Comparison of ENCODE assay signal across 15 cellular contexts in genomic region chr17:49352587-49353154, GRCh38. TPM values are rescaled to one million over a fixed set of nuclear protein-coding genes. Genes with fewer than 3 reads are reported as not detected.
DNase-seq lines count a peak whose midpoint lies in the region; ATAC-seq and TF ChIP-seq lines count a peak whose summit lies in the region.
"Had no signal": no experiment of that assay in that cellular context is flagged by ENCODE, and none has a peak within 500 bp of the region (broad histone marks: within the 10 kb centered on the region; RNA-seq: fewer than 3 reads in every experiment).

No MANE protein-coding gene starts in this region.

- POLR2A ChIA-PET in SK-N-SH (lab: Yijun Ruan, JAX): no interaction called here
- POLR2A ChIA-PET in CD4-positive, alpha-beta T cell (lab: Charles Lee): no interaction called here

- intact Hi-C loops in CD4-positive, alpha-beta T cell (cut with DNase I, micrococcal nuclease): no loop called here

- no peak overlapping the region for H3K4me3 Mint-ChIP-seq in CD4-positive, alpha-beta T cell
- H3K4me3 Mint-ChIP-seq in activated naive CD8-positive, alpha-beta T cell: peak overlapping the region; percentile 2
- no peak overlapping the region for H3K4me3 Mint-ChIP-seq in naive B cell

- 96% methylated on average over 6 of the region's 6 CpGs for WGBS in SK-N-SH (ENCODE audit: low lambda C conversion rate)

- H3K9me3 ChIP-seq in SK-N-SH: no peaks in the 10 kb centered on the region
- no peaks in the 10 kb centered on the region for H3K9me3 ChIP-seq in CD4-positive, alpha-beta T cell (ENCODE audit: control insufficient read depth, low read length)

- H3K9me3 Mint-ChIP-seq in CD4-positive, alpha-beta T cell: no peaks in the 10 kb centered on the region
- H3K9me3 Mint-ChIP-seq in activated naive CD8-positive, alpha-beta T cell (ENCODE audit: low read depth): no peaks in the 10 kb centered on the region
- H3K9me3 Mint-ChIP-seq in naive B cell: no peaks in the 10 kb centered on the region

- peak overlapping the region; percentile 48 for H3K27ac Mint-ChIP-seq in CD4-positive, alpha-beta T cell
- peak overlapping the region; percentile 18 for H3K27ac Mint-ChIP-seq in activated naive CD8-positive, alpha-beta T cell
- H3K27ac Mint-ChIP-seq in naive B cell: peak overlapping the region in 5 of 6 donors; percentile 16 to 80 (median 69)

- H3K9ac ChIP-seq in SK-N-SH: no peak overlapping the region
- H3K9ac ChIP-seq: BLaER1 treated with 17β-estradiol and CSF1 and Interleukin-3, amounts not matched to agents 10 nM and 100 nM; GM23248 had no signal

- peaks cover 19% of the 10 kb centered on the region for H3K36me3 Mint-ChIP-seq in CD4-positive, alpha-beta T cell (ENCODE audit: low read depth)
- peaks cover 3% of the 10 kb centered on the region for H3K36me3 Mint-ChIP-seq in activated naive CD8-positive, alpha-beta T cell
- no peaks in the 10 kb centered on the region for H3K36me3 Mint-ChIP-seq in naive B cell

- DNase-seq in SK-N-SH (no peak), naive B cell (no peak), SKM-1 (lab: John Stamatoyannopoulos, UW; ENCODE audit: unreplicated experiment) (no peak), nucleus accumbens (lab: John Stamatoyannopoulos, UW) (no peak)
- no peak for DNase-seq in CD4-positive, alpha-beta T cell
- no peak for DNase-seq in activated CD4-positive, CD25-positive, alpha-beta regulatory T cell treated with anti-CD3 and anti-CD28 coated beads, Interleukin-2, amount 50 U/mL, for 72 hours
- DNase-seq: 8988T, DMS79 treated with DMSO at 0.1 percent for 48 hours, GM23248, NCI-H1417, NCI-H2029, NCI-H524 had no signal

- H3K27me3 Mint-ChIP-seq in CD4-positive, alpha-beta T cell: no peaks in the 10 kb centered on the region
- H3K27me3 Mint-ChIP-seq in activated naive CD8-positive, alpha-beta T cell: no peaks in the 10 kb centered on the region
- H3K27me3 Mint-ChIP-seq in naive B cell: no peaks in the 10 kb centered on the region

- H3K79me2 ChIP-seq in SK-N-SH (ENCODE audit: insufficient read depth): peaks cover 100% of the 10 kb centered on the region

- H3K9me2 ChIP-seq in SK-N-SH: no peaks in the 10 kb centered on the region

- H3K4me3 ChIP-seq in SK-N-SH (ENCODE audit: low read depth in 2 of 2, low read length in 1 of 2): no peak overlapping the region
- H3K4me3 ChIP-seq: BLaER1 treated with 17β-estradiol and CSF1 and Interleukin-3, amounts not matched to agents 10 nM and 100 nM; GM23248 had no signal

- no peak for TF ChIP-seq EP300 in SK-N-SH (IDR thresholded peaks at IDR 0.05; ENCODE audit: borderline replicate concordance in 1 of 2, low read depth in 1 of 2, low read length in 1 of 2)

- H3K4me1 ChIP-seq in SK-N-SH (ENCODE audit: control insufficient read depth in 1 of 2, insufficient read depth in 2 of 2, low read depth in 1 of 2, low read length in 1 of 2): no peaks in the 10 kb centered on the region

- peaks cover 0 to 24% of the 10 kb centered on the region in 2 experiments for H3K36me3 ChIP-seq in SK-N-SH (replicated peaks in 1 of 2; ENCODE audit: control insufficient read depth in 1 of 2, insufficient read depth in 2 of 2, low read length in 1 of 2)

- no peak overlapping the region for H3K4me2 ChIP-seq in SK-N-SH
- H3K4me2 ChIP-seq: BLaER1 treated with 17β-estradiol and CSF1 and Interleukin-3, amounts not matched to agents 10 nM and 100 nM had no signal

- peaks cover 55% of the 10 kb centered on the region for H3K4me1 Mint-ChIP-seq in CD4-positive, alpha-beta T cell (ENCODE audit: low read depth)
- H3K4me1 Mint-ChIP-seq in activated naive CD8-positive, alpha-beta T cell (ENCODE audit: low read depth): peaks cover 43% of the 10 kb centered on the region
- H3K4me1 Mint-ChIP-seq in naive B cell: peaks cover 23 to 55% (median 47%) of the 10 kb centered on the region in 3 donors

- no peak for TF ChIP-seq CTCF in SK-N-SH (IDR thresholded peaks at IDR 0.05)
- TF ChIP-seq CTCF in CD4-positive, alpha-beta T cell (IDR thresholded peaks at IDR 0.05): no peak

- ATAC-seq in SK-N-SH treated with all-trans-retinoic acid at 6 μM for 48 hours (no peak), naive B cell (ENCODE audit: low read depth in 2 of 2) (no peak)
- no peak for ATAC-seq in CD4-positive, alpha-beta T cell (ENCODE audit: poor library complexity)

- peaks cover 71% of the 10 kb centered on the region for H4K20me1 ChIP-seq in SK-N-SH (ENCODE audit: insufficient read depth)

- no peak overlapping the region for H2AFZ ChIP-seq in SK-N-SH (ENCODE audit: low read depth)
- H2AFZ ChIP-seq: GM23248 had no signal

- H3K27ac ChIP-seq in SK-N-SH (ENCODE audit: low read depth in 2 of 2, low read length in 1 of 2): no peak overlapping the region
- no peak overlapping the region for H3K27ac ChIP-seq in CD4-positive, alpha-beta T cell (ENCODE audit: low read depth, low read length)
- H3K27ac ChIP-seq: BLaER1 treated with 17β-estradiol and CSF1 and Interleukin-3, amounts not matched to agents 10 nM and 100 nM; GM23248 had no signal

- CTCF ChIA-PET in SK-N-SH (lab: Yijun Ruan, JAX): interaction anchor here (0.7 to 1.0 kb wide), 2 partner anchors 13 to 43 kb away, joined by 3 to 4 read pairs; no protein-coding TSS in a partner anchor
- CTCF ChIA-PET in CD4-positive, alpha-beta T cell (lab: Charles Lee): no interaction called here

- no peak for TF ChIP-seq RAD21 in SK-N-SH (IDR thresholded peaks at IDR 0.05; ENCODE audit: low read length)

- H3F3A ChIP-seq in SK-N-SH (replicated peaks; ENCODE audit: insufficient read depth): peaks cover 3% of the 10 kb centered on the region

- H3K27me3 ChIP-seq in SK-N-SH (ENCODE audit: insufficient read depth): no peaks in the 10 kb centered on the region
- H3K27me3 ChIP-seq in CD4-positive, alpha-beta T cell (ENCODE audit: control insufficient read depth, insufficient read depth, low read length): no peaks in the 10 kb centered on the region
- H3K27me3 ChIP-seq: BLaER1 treated with 17β-estradiol and CSF1 and Interleukin-3, amounts not matched to agents 10 nM and 100 nM had no signal

TF ChIP-seq in SK-N-SH treated with all-trans-retinoic acid at 6 μM for 48 hours, 23 proteins besides CTCF, POLR2A, EP300 and RAD21:
- TF ChIP-seq ZNF565 (CRISPR knock-in tag; conservative IDR thresholded peaks at IDR 0.05; ENCODE audit: low read depth): no peak
- no peak for TF ChIP-seq SNAI2 (CRISPR knock-in tag; IDR thresholded peaks at IDR 0.05)
- no peak for TF ChIP-seq PPARA (CRISPR knock-in tag; IDR thresholded peaks at IDR 0.05; ENCODE audit: borderline replicate concordance)
- peak; percentile 95 for TF ChIP-seq ZNF8 (CRISPR knock-in tag; IDR thresholded peaks at IDR 0.05)
- no peak for TF ChIP-seq ZC3H10 (CRISPR knock-in tag; IDR thresholded peaks at IDR 0.05)
- TF ChIP-seq, protein P1, sequence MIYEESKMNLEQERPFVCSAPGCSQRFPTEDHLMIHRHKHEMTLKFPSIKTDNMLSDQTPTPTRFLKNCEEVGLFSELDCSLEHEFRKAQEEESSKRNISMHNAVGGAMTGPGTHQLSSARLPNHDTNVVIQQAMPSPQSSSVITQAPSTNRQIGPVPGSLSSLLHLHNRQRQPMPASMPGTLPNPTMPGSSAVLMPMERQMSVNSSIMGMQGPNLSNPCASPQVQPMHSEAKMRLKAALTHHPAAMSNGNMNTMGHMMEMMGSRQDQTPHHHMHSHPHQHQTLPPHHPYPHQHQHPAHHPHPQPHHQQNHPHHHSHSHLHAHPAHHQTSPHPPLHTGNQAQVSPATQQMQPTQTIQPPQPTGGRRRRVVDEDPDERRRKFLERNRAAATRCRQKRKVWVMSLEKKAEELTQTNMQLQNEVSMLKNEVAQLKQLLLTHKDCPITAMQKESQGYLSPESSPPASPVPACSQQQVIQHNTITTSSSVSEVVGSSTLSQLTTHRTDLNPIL (CRISPR knock-in tag; IDR thresholded peaks at IDR 0.05; ENCODE audit: low read depth): no peak
TF ChIP-seq in SK-N-SH treated with all-trans-retinoic acid at 6 μM for 48 hours: peak in this region for 1.

TF ChIP-seq in SK-N-SH, 30 proteins besides CTCF, POLR2A, EP300 and RAD21 (continues in another document):
- TF ChIP-seq POLR2AphosphoS5 (IDR thresholded peaks at IDR 0.05; ENCODE audit: low read depth, low read length) (no peak), EZH2phosphoT487 (IDR thresholded peaks at IDR 0.05; ENCODE audit: borderline replicate concordance, low read depth) (no peak), NFIC (IDR thresholded peaks at IDR 0.05; ENCODE audit: borderline replicate concordance) (no peak), FOXM1 (IDR thresholded peaks at IDR 0.05; ENCODE audit: low read depth) (no peak), USF2 (IDR thresholded peaks at IDR 0.05; ENCODE audit: borderline replicate concordance, low read depth, low read length) (no peak), FOSL2 (IDR thresholded peaks at IDR 0.05; ENCODE audit: borderline replicate concordance, low read depth) (no peak), MXI1 (IDR thresholded peaks at IDR 0.05; ENCODE audit: low read depth, low read length) (no peak), GABPA (IDR thresholded peaks at IDR 0.05; ENCODE audit: low read depth) (no peak), NRF1 (IDR thresholded peaks at IDR 0.05; ENCODE audit: low read depth, low read length) (no peak)
- TF ChIP-seq, protein P2, sequence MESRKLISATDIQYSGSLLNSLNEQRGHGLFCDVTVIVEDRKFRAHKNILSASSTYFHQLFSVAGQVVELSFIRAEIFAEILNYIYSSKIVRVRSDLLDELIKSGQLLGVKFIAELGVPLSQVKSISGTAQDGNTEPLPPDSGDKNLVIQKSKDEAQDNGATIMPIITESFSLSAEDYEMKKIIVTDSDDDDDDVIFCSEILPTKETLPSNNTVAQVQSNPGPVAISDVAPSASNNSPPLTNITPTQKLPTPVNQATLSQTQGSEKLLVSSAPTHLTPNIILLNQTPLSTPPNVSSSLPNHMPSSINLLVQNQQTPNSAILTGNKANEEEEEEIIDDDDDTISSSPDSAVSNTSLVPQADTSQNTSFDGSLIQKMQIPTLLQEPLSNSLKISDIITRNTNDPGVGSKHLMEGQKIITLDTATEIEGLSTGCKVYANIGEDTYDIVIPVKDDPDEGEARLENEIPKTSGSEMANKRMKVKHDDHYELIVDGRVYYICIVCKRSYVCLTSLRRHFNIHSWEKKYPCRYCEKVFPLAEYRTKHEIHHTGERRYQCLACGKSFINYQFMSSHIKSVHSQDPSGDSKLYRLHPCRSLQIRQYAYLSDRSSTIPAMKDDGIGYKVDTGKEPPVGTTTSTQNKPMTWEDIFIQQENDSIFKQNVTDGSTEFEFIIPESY (IDR thresholded peaks at IDR 0.05; ENCODE audit: borderline replicate concordance, low read depth): no peak

RNA-seq across cellular contexts. Expression of gene ZNF652, which starts 9.4 kb away (rescaled TPM):
- polyA plus RNA-seq in SK-N-SH (2012; rRNA removed) (5.1 and 6.5 TPM in 2 replicates), naive B cell (ENCODE audit: low read depth in 6 of 6) (10 to 100 TPM; 16.9 to 38.2 (median 33.7) TPM)
- 4.8 and 4.9 TPM in 2 replicates for polyA plus RNA-seq in SK-N-SH (2012; cell fraction: cytosol; rRNA removed)
- polyA plus RNA-seq in SK-N-SH (2012; cell fraction: nucleus; rRNA removed): 13.1 and 17.3 TPM in 2 replicates
- total RNA-seq in CD4-positive, alpha-beta T cell: 10 to 100 TPM; 33.7 to 34.9 TPM

Comparison
In these comparisons a context has a peak if more than half of its experiments do, and no peak if none do; other contexts are left out.
1. H3K27ac Mint-ChIP-seq: peak in every context shown above with its lines; median percentile 69 in naive B cell; 48 in CD4-positive, alpha-beta T cell; 18 in activated naive CD8-positive, alpha-beta T cell.